In the genomic region with DNA sequence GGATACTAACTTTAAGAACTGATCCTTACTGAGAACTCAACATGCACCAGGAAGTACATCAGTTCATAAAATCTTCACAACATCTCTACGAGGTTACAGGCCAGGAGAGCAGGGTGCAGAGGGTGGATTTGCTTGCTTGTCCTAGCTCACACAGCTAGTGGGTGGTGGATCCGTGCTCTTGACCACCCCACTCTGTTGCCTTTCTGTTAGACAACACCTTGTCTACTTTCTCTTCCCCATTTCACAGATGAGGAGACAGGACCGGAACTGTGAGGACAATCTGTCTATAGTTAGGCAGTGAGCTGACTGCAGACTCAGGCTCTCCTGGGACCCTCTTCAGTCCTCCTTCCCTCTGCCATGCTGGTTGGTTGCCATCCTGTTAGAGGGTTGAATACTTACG, we compare ENCODE assay signal across 9 cellular contexts.
DNase-seq lines count a peak whose midpoint lies in the region; ATAC-seq and TF ChIP-seq lines count a peak whose summit lies in the region.
"Had no signal": no experiment of that assay in that cellular context is flagged by ENCODE, and none has a peak within 500 bp of the region (broad histone marks: within the 10 kb centered on the region; RNA-seq: fewer than 3 reads in every experiment).

No MANE protein-coding gene starts in this region.

- peak overlapping the region; percentile 5; the same call in 1 of the 2 replicates for H4K5ac ChIP-seq in IMR-90 (ENCODE audit: low read depth, low read length)

- no peak overlapping the region for H3K4ac ChIP-seq in IMR-90 (ENCODE audit: low read depth, low read length)

- no peak overlapping the region for H3K23ac ChIP-seq in IMR-90 (ENCODE audit: low read depth, low read length)

- no peak overlapping the region for H2BK20ac ChIP-seq in IMR-90 (ENCODE audit: low read depth, low read length)

- in situ Hi-C loops in GM23248 (cut with MboI), result no loop called here
- in situ Hi-C loops in IMR-90 (cut with MboI; ENCODE audit: low sequenced_read_pairs), result no loop called here

- intact Hi-C loops in IMR-90 (cut with micrococcal nuclease), result no loop called here

- peak; percentile 19 for TF ChIP-seq POLR2A in GM18526 (IDR thresholded peaks at IDR 0.05; ENCODE audit: extremely low read depth, insufficient read length)
- TF ChIP-seq POLR2A in IMR-90 (IDR thresholded peaks at IDR 0.05; ENCODE audit: low read depth, low read length), result no peak

- no peaks in the 10 kb centered on the region for H3K9me1 ChIP-seq in IMR-90 (ENCODE audit: insufficient read depth, low read length)

- no peaks in the 10 kb centered on the region for H3K79me1 ChIP-seq in IMR-90 (ENCODE audit: low read depth in 1 of 2, low read length in 2 of 2)

- H2BK120ac ChIP-seq in IMR-90 (ENCODE audit: low read depth, low read length), result no peak overlapping the region

- H3K79me2 ChIP-seq in GM23248 (ENCODE audit: insufficient read depth), result no peaks in the 10 kb centered on the region

- WGBS in GM23248 (ENCODE audit: low coverage in 1 of 2, low lambda C conversion rate in 2 of 2, missing lambda C conversion rate in 2 of 2), 2 experiments, result 49 to 57% methylated on average over 4 of the region's 4 CpGs
- no CpG with 5 or more reads among the region's 4 CpGs for WGBS in IMR-90 (ENCODE audit: extremely low coverage in 2 of 2, insufficient read length in 1 of 2), 2 experiments

- H3K36me3 ChIP-seq in GM23248 (ENCODE audit: low read depth), result no peaks in the 10 kb centered on the region
- H3K36me3 ChIP-seq in IMR-90 (ENCODE audit: control insufficient read depth, insufficient read depth, low read length), result no peaks in the 10 kb centered on the region
- no peaks in the 10 kb centered on the region for H3K36me3 ChIP-seq in MG63

- H3K4me2 ChIP-seq in GM23248 (ENCODE audit: unreplicated experiment), result peak overlapping the region; percentile 62
- no peak overlapping the region; the same call in 1 of the 2 replicates for H3K4me2 ChIP-seq in IMR-90 (ENCODE audit: low read depth, low read length)

- TF ChIP-seq RAD21 in IMR-90 (IDR thresholded peaks at IDR 0.05; ENCODE audit: low read length), result no peak

- H3K27me3 Mint-ChIP-seq in naive B cell, result peaks cover 0 to 4% (median 0%) of the 10 kb centered on the region in 3 donors

- H4K91ac ChIP-seq in IMR-90 (ENCODE audit: insufficient read depth, low read depth, low read length), result no peak overlapping the region

- no peak overlapping the region for H2AK5ac ChIP-seq in IMR-90 (ENCODE audit: low read depth, low read length)

- no peak overlapping the region for H2BK15ac ChIP-seq in IMR-90 (ENCODE audit: low read depth, low read length)

- no TSS peak for BruUV-seq in IMR-90 (replicated peaks; lab: Mats Ljungman, UMichigan)

- peaks cover 36% of the 10 kb centered on the region for H3F3A ChIP-seq in GM23248 (ENCODE audit: insufficient read depth)

- no peak overlapping the region for H3K14ac ChIP-seq in IMR-90 (replicated peaks; ENCODE audit: low read depth, low read length)

- H3K9ac ChIP-seq in GM23248 (peak overlapping the region; percentile 19; the same call in 1 of the 2 replicates), IMR-90 (ENCODE audit: low read depth, low read length) (no peak overlapping the region; the same call in 1 of the 2 replicates)

- no peak overlapping the region for H2BK5ac ChIP-seq in IMR-90 (ENCODE audit: low read depth, low read length, poor library complexity, severe bottlenecking)

- H3K9me3 Mint-ChIP-seq in naive B cell, result peaks cover 0 to 2% (median 0%) of the 10 kb centered on the region in 7 donors
- H3K9me3 Mint-ChIP-seq: endodermal cell had no signal

- no peak for ATAC-seq in IMR-90 (ENCODE audit: low read depth)
- ATAC-seq in naive B cell (ENCODE audit: low read depth in 2 of 2), result peak; percentile 84 to 88
- no peak for ATAC-seq in GM18873 (IDR thresholded peaks at IDR 0.05; ENCODE audit: low FRiP score, unreplicated experiment)

- no peaks in the 10 kb centered on the region for H3K9me2 ChIP-seq in GM23248 (ENCODE audit: insufficient read depth)

- H2AK9ac ChIP-seq in IMR-90 (replicated peaks; ENCODE audit: low read depth, low read length, poor library complexity), result no peak overlapping the region

- H3K27me3 ChIP-seq in GM23248 (replicated peaks; ENCODE audit: insufficient read depth) (no peaks in the 10 kb centered on the region), IMR-90 (ENCODE audit: control insufficient read depth, insufficient read depth, low read length) (peaks cover 31% of the 10 kb centered on the region), MG63 (no peaks in the 10 kb centered on the region)

- no peak overlapping the region for H4K8ac ChIP-seq in IMR-90 (ENCODE audit: low read depth in 2 of 2, low read length in 2 of 2)

- no peaks in the 10 kb centered on the region for H4K20me1 ChIP-seq in GM23248 (ENCODE audit: insufficient read depth)
- H4K20me1 ChIP-seq in IMR-90 (ENCODE audit: insufficient read depth, low read length), result no peaks in the 10 kb centered on the region

- H2AFZ ChIP-seq in GM23248 (peak overlapping the region; percentile 8; the same call in 1 of the 2 replicates), IMR-90 (replicated peaks; ENCODE audit: low read length, poor library complexity) (no peak overlapping the region)

- no peaks in the 10 kb centered on the region for H3K36me3 Mint-ChIP-seq in naive B cell

- H3K4me3 Mint-ChIP-seq in naive B cell, result peak overlapping the region; percentile 49 to 91 (median 78)
- H3K4me3 Mint-ChIP-seq: endodermal cell had no signal

- peak overlapping the region; percentile 97 to 100 (median 98) for H3K27ac Mint-ChIP-seq in naive B cell
- H3K27ac Mint-ChIP-seq: endodermal cell had no signal

- H3K4me1 ChIP-seq in GM23248 (ENCODE audit: insufficient read depth) (peaks cover 54% of the 10 kb centered on the region), IMR-90 (ENCODE audit: control insufficient read depth, insufficient read depth, low read length) (peaks cover 20% of the 10 kb centered on the region; the same call in 1 of the 2 replicates)

- peaks cover 54 to 76% (median 72%) of the 10 kb centered on the region in 3 donors for H3K4me1 Mint-ChIP-seq in naive B cell

- TF ChIP-seq CTCF in IMR-90 (conservative IDR thresholded peaks at IDR 0.05; ENCODE audit: low read depth, low read length), result no peak

- H3K18ac ChIP-seq in IMR-90 (ENCODE audit: low read depth, low read length), result peak overlapping the region; percentile 2; the same call in 1 of the 2 replicates

- dilution Hi-C loops in IMR-90 (cut with HindIII; ENCODE audit: low sequenced_read_pairs, unreplicated experiment), result no loop called here

- CTCF ChIA-PET in IMR-90 (lab: Yijun Ruan, JAX), result no interaction called here

- POLR2A ChIA-PET in IMR-90 (lab: Charles Lee; ENCODE audit: unreplicated experiment), result no interaction called here

- no peak overlapping the region for H3K4me3 ChIP-seq in GM23248
- no peak overlapping the region for H3K4me3 ChIP-seq in IMR-90 (ENCODE audit: insufficient read depth, low read depth, low read length)
- H3K4me3 ChIP-seq in MG63, result no peak overlapping the region

- peak overlapping the region; percentile 67 for H3K27ac ChIP-seq in GM23248
- H3K27ac ChIP-seq in IMR-90 (ENCODE audit: insufficient read depth, low read length), result peak overlapping the region; percentile 56; the same call in 1 of the 2 replicates

- no peak overlapping the region for H3K56ac ChIP-seq in IMR-90 (ENCODE audit: extremely low read depth, insufficient read depth, low read length)

- no peaks in the 10 kb centered on the region for H3K9me3 ChIP-seq in GM23248 (ENCODE audit: low read depth)
- no peaks in the 10 kb centered on the region; the same call in 1 of the 2 replicates for H3K9me3 ChIP-seq in IMR-90 (ENCODE audit: control insufficient read depth, insufficient read depth, low read length)
- H3K9me3 ChIP-seq in MG63, result no peaks in the 10 kb centered on the region

- no peak for DNase-seq in GM23248
- DNase-seq in IMR-90, result no peak
- peak; percentile 89 for DNase-seq in naive B cell
- no peak for DNase-seq in GM03348 (ENCODE audit: low spot score)
- DNase-seq in MG63, result no peak
- no peak for DNase-seq in NCI-H2107 treated with DMSO at 0.1 percent for 48 hours (lab: John Stamatoyannopoulos, UW; ENCODE audit: unreplicated experiment)
- DNase-seq: endodermal cell had no signal

TF ChIP-seq in IMR-90, 13 proteins besides CTCF, POLR2A, EP300 and RAD21:
- TF ChIP-seq, protein P1, sequence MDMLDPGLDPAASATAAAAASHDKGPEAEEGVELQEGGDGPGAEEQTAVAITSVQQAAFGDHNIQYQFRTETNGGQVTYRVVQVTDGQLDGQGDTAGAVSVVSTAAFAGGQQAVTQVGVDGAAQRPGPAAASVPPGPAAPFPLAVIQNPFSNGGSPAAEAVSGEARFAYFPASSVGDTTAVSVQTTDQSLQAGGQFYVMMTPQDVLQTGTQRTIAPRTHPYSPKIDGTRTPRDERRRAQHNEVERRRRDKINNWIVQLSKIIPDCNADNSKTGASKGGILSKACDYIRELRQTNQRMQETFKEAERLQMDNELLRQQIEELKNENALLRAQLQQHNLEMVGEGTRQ (IDR thresholded peaks at IDR 0.05; ENCODE audit: low read depth, low read length), result no peak
- TF ChIP-seq RFX5 (IDR thresholded peaks at IDR 0.05; ENCODE audit: low read depth, low read length) (no peak), NFE2L2 (IDR thresholded peaks at IDR 0.05; ENCODE audit: low read depth, low read length) (no peak), MXI1 (IDR thresholded peaks at IDR 0.05; ENCODE audit: borderline replicate concordance, low read depth, low read length) (no peak), CEBPB (IDR thresholded peaks at IDR 0.05; ENCODE audit: low read depth, low read length) (no peak), MAZ (IDR thresholded peaks at IDR 0.05; ENCODE audit: borderline replicate concordance, low read depth, low read length) (no peak), SMC3 (IDR thresholded peaks at IDR 0.05; ENCODE audit: low read depth, low read length) (no peak), BHLHE40 (IDR thresholded peaks at IDR 0.05; ENCODE audit: low read depth, low read length) (no peak), RCOR1 (IDR thresholded peaks at IDR 0.05; ENCODE audit: insufficient replicate concordance, low read length) (no peak), MAFK (IDR thresholded peaks at IDR 0.05; ENCODE audit: low read depth, low read length) (no peak)

Comparison
In these comparisons a context has a peak if more than half of its experiments do, and no peak if none do; other contexts are left out.
1. ATAC-seq: peak in naive B cell (2 of 2); none in IMR-90 (single experiment) and GM18873 (single experiment).